In genomic region chr20:32674362-32674789, GRCh38 we compare ENCODE assay signal across 8 cellular contexts. TPM values are rescaled to one million over a fixed set of nuclear protein-coding genes. Genes with fewer than 3 reads are reported as not detected.
A peak's percentile ranks its signal among the peaks of the same experiment; 100 is the strongest.
DNase-seq lines count a peak whose midpoint lies in the region; ATAC-seq, FAIRE-seq and TF ChIP-seq lines count a peak whose summit lies in the region.

No MANE protein-coding gene starts in this region.

- H3K4me2 ChIP-seq in DOHH2 (ENCODE audit: low read length) = peak overlapping the region; percentile 90

- H3F3A ChIP-seq in DOHH2 (ENCODE audit: control insufficient read depth, insufficient read depth) = peaks cover 13% of the 10 kb centered on the region; the same call in 1 of the 2 replicates

- no peaks in the 10 kb centered on the region for H3K79me2 ChIP-seq in DOHH2 (ENCODE audit: control insufficient read depth, low read length)

- H3K4me1 ChIP-seq in DOHH2 (ENCODE audit: control insufficient read depth, low read length) (peaks cover 64% of the 10 kb centered on the region), kidney (ENCODE audit: control insufficient read depth in 1 of 2, insufficient read depth in 1 of 2, low read depth in 1 of 2, low read length in 2 of 2) (no peaks in the 10 kb centered on the region)

- H3K4me3 ChIP-seq in DOHH2 (ENCODE audit: low read length) = 0 out of 2 replicates have a peak overlapping the region, but pooled peaks have one; percentile 60
- H3K4me3 ChIP-seq in kidney (ENCODE audit: low read length in 2 of 2) = no peak overlapping the region

- FAIRE-seq in kidney (lab: Jason Lieb, UNC) = no peak

- H3K9me3 ChIP-seq in DOHH2 (ENCODE audit: control insufficient read depth, insufficient read depth, low read length) (no peaks in the 10 kb centered on the region), kidney (ENCODE audit: control insufficient read depth in 1 of 2, low read length in 2 of 2) (no peaks in the 10 kb centered on the region)

- ATAC-seq in GM21717 (IDR thresholded peaks at IDR 0.05; ENCODE audit: unreplicated experiment) = no peak

- no peaks in the 10 kb centered on the region for H3K36me3 ChIP-seq in DOHH2 (ENCODE audit: control insufficient read depth, low read length)
- H3K36me3 ChIP-seq in kidney (ENCODE audit: control insufficient read depth in 1 of 2, insufficient read depth in 2 of 2, low read length in 2 of 2) = no peaks in the 10 kb centered on the region

- TF ChIP-seq CTCF in DOHH2 (IDR thresholded peaks at IDR 0.05; ENCODE audit: low read depth, low read length, poor library complexity, severe bottlenecking) (peak; percentile 85), kidney (IDR thresholded peaks at IDR 0.05; ENCODE audit: borderline replicate concordance, extremely low read depth, insufficient read depth) (peak; percentile 66)

- no peaks in the 10 kb centered on the region for H3K27me3 ChIP-seq in DOHH2 (ENCODE audit: control insufficient read depth, low read length)

- DNase-seq in Kasumi-1 (lab: John Stamatoyannopoulos, UW) = peak; percentile 41 to 67
- peak; percentile 91 for DNase-seq in SKM-1 (lab: John Stamatoyannopoulos, UW; ENCODE audit: unreplicated experiment)
- DNase-seq in activated naive CD4-positive, alpha-beta T cell treated with anti-CD3 and anti-CD28 coated beads, Interleukin-2, amount 50 U/mL, for 16 hours = peak; percentile 72
- no peak for DNase-seq in kidney
- peak; percentile 30 for DNase-seq in stimulated activated CD8-positive, alpha-beta memory T cell treated with anti-CD3 and anti-CD28 coated beads, Interleukin-12 subunit alpha, Interleukin-12 subunit beta, amount 100 ng/mL, for 4 hours (ENCODE audit: low read depth)
- DNase-seq in DMS114 treated with DMSO at 0.1 percent for 48 hours (lab: John Stamatoyannopoulos, UW; ENCODE audit: unreplicated experiment) = no peak

- H3K27ac ChIP-seq in DOHH2 (ENCODE audit: low read depth, low read length) (peak overlapping the region; percentile 94), kidney (ENCODE audit: low read depth in 2 of 2, low read length in 2 of 2) (no peak overlapping the region)

- H4K20me1 ChIP-seq in DOHH2 (ENCODE audit: control insufficient read depth, insufficient read depth, low read depth, low read length) = no peaks in the 10 kb centered on the region

- no peaks in the 10 kb centered on the region for H3K9me2 ChIP-seq in DOHH2 (replicated peaks; ENCODE audit: control insufficient read depth, low read length)

- no peak overlapping the region for H3K9ac ChIP-seq in kidney (ENCODE audit: low read length in 2 of 2)

- intact Hi-C loops in kidney (cut with DNase I) = no loop called here

RNA-seq across cellular contexts. Expression of gene C20orf203, which starts 0.6 kb away (rescaled TPM):
- total RNA-seq in kidney = not detected
- polyA plus RNA-seq in kidney (ENCODE audit: insufficient read depth, low read depth, low replicate concordance) = not detected

Comparison
In these comparisons a context has a peak if more than half of its experiments do, and no peak if none do; other contexts are left out.
1. DNase-seq: peak in Kasumi-1 (2 of 2), SKM-1 (single experiment), activated naive CD4-positive, alpha-beta T cell treated with anti-CD3 and anti-CD28 coated beads, Interleukin-2, amount 50 U/mL, for 16 hours (single experiment) and stimulated activated CD8-positive, alpha-beta memory T cell treated with anti-CD3 and anti-CD28 coated beads, Interleukin-12 subunit alpha, Interleukin-12 subunit beta, amount 100 ng/mL, for 4 hours (single experiment); none in kidney (single experiment) and DMS114 treated with DMSO at 0.1 percent for 48 hours (single experiment).